2 cellular contexts compared by ENCODE assay signal in the genomic region with DNA sequence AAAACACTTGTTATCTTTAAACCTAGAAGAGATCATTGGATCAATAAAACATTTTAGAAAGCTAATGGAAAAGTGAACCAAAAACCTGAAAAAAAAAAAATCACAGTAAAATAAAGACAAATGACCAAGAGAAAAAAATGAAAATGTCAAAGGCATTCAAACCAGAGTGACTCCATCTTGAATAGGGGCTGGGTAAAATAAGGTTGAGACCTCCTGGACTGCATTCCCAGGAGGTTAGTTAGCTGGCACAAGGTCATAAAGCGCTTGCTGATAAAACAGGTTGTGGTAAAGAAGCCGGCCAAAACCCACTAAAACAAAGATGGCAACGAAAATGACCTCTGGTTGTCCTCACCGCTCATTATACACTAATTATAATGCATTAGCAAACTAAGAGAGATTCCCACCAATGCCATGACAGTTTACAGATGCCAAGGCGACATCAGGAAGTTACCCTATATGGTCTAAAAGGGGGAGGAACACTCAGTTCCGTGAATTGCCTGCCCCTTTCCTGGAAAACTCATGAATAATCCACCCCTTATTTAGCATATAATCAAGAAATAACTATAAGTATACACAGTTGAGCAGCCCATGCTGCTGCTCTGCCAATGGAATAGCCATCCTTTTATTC.
TF ChIP-seq lines count a peak whose summit lies in the region.

No MANE protein-coding gene starts in this region.

TF ChIP-seq in A549, 52 proteins besides CTCF, POLR2A, EP300 and RAD21 (continued from another document):
- TF ChIP-seq ELK1 (IDR thresholded peaks at IDR 0.05; ENCODE audit: low read depth, low read length) (no peak), HOXB5 (CRISPR knock-in tag; IDR thresholded peaks at IDR 0.05) (no peak), MAZ (IDR thresholded peaks at IDR 0.05; ENCODE audit: borderline replicate concordance, low read depth, low read length) (no peak), NPAS2 (CRISPR knock-in tag; IDR thresholded peaks at IDR 0.05; ENCODE audit: borderline replicate concordance) (no peak), MYC (IDR thresholded peaks at IDR 0.05; ENCODE audit: borderline replicate concordance, low read length) (no peak)
- TF ChIP-seq, protein P1, sequence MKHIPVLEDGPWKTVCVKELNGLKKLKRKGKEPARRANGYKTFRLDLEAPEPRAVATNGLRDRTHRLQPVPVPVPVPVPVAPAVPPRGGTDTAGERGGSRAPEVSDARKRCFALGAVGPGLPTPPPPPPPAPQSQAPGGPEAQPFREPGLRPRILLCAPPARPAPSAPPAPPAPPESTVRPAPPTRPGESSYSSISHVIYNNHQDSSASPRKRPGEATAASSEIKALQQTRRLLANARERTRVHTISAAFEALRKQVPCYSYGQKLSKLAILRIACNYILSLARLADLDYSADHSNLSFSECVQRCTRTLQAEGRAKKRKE (CRISPR knock-in tag; IDR thresholded peaks at IDR 0.05; ENCODE audit: low read depth), result peak; percentile 76; the same call in 1 of the 2 replicates

TF ChIP-seq in GM12878, 131 proteins besides CTCF, POLR2A, EP300 and RAD21 (continued from another document):
- peak; percentile 83 for TF ChIP-seq ZNF592 (IDR thresholded peaks at IDR 0.05)
- peak; percentile 60 to 76 for TF ChIP-seq SRF (IDR thresholded peaks at IDR 0.05; ENCODE audit: low read depth in 2 of 2, low read length in 2 of 2)
